Comparison of ENCODE assay signal across 10 cellular contexts in the genomic region with DNA sequence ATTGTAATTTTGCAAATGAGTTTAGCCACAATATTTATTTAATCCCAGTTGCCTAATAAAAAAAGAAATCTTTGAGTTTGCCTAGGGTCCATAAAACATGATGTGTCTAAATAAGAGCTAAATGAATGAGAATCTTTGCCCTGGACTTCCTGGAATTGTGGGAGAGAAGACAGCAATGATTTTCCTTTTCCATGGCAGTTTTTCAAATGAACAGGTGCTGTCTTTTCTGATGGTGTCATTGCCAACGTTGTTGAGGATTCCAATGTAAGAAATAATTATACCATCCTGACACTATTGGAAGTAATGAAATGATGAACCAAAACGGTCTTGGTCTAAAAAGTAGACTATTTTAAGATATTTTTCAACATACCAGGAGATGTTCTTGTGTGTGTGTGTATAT.
"Had no signal": no experiment of that assay in that cellular context is flagged by ENCODE, and none has a peak within 500 bp of the region (broad histone marks: within the 10 kb centered on the region; RNA-seq: fewer than 3 reads in every experiment).

No MANE protein-coding gene starts in this region.

- DNase-seq: GM23248, GOT3, H7, HFFc6, IMR-90, KG1 had no signal

- H3K36me3 ChIP-seq: HAP-1 had no signal

- H3K4me3 ChIP-seq: GM23248, HAP-1, K562 had no signal

- H3K4me1 ChIP-seq: HAP-1 had no signal

- H3K9me3 ChIP-seq: HAP-1 had no signal

- H3K27ac ChIP-seq: GM23248, HL-60 had no signal

- H3K27ac Mint-ChIP-seq: HFFc6 had no signal

- ATAC-seq: HCT116, K562 had no signal

- H3K4me3 Mint-ChIP-seq: HFFc6 had no signal

- H3K9ac ChIP-seq: GM23248 had no signal

- H2AFZ ChIP-seq: GM23248 had no signal
